Comparison of ENCODE assay signal across 1 cellular context in genomic region chr3:128725932-128726690, GRCh38.
TF ChIP-seq lines count a peak whose summit lies in the region.

TSS of gene RAB7A (plus strand) at chr3:128726183. CDS start at chr3:128795368, 69,185 bp downstream.

TF ChIP-seq in K562, 482 proteins besides CTCF, POLR2A, EP300 and RAD21 (continued from another document and continues in another):
- TF ChIP-seq ZNF318 (IDR thresholded peaks at IDR 0.05; ENCODE audit: borderline replicate concordance in 1 of 2, low read depth in 1 of 2) (peak in 1 of 2 experiments; percentile 89; a peak in 2 of 4 replicates), CGGBP1 (CRISPR knock-in tag; IDR thresholded peaks at IDR 0.05) (no peak), VEZF1 (CRISPR knock-in tag; IDR thresholded peaks at IDR 0.05) (peak; percentile 92), CBX5 (IDR thresholded peaks at IDR 0.05; ENCODE audit: borderline replicate concordance, low read depth) (no peak), TEAD4 (IDR thresholded peaks at IDR 0.05; ENCODE audit: low read length) (peak; percentile 48; the same call in 1 of the 2 replicates), TEAD4 (CRISPR knock-in tag; IDR thresholded peaks at IDR 0.05; ENCODE audit: borderline replicate concordance) (no peak), EP400 (IDR thresholded peaks at IDR 0.05) (peak; percentile 77), GABPA (tag; conservative IDR thresholded peaks at IDR 0.05; ENCODE audit: low read depth) (peak; percentile 95), ILK (tag; IDR thresholded peaks at IDR 0.05; ENCODE audit: borderline replicate concordance, low read depth) (no peak), CXXC5 (CRISPR knock-in tag; IDR thresholded peaks at IDR 0.05) (peak; percentile 99), MYBL2 (IDR thresholded peaks at IDR 0.05; ENCODE audit: low read depth) (peak; percentile 61; the same call in 1 of the 2 replicates), MYBL2 (CRISPR knock-in tag; IDR thresholded peaks at IDR 0.05; ENCODE audit: borderline replicate concordance) (no peak), ZBTB7A (IDR thresholded peaks at IDR 0.05; ENCODE audit: borderline replicate concordance, control insufficient read depth, low read depth, low read length) (peak; percentile 65; the same call in 1 of the 2 replicates), ZBTB12 (CRISPR knock-in tag; IDR thresholded peaks at IDR 0.05) (peak; percentile 79), SREBF1 (IDR thresholded peaks at IDR 0.05; ENCODE audit: borderline replicate concordance, low read depth, low read length) (0 out of 2 replicates have a peak, but pooled peaks have one; percentile 11), HMGN3 (IDR thresholded peaks at IDR 0.05; ENCODE audit: borderline replicate concordance, extremely low read depth, insufficient read length, low read depth, low read length) (peak; percentile 90), PRMT5 (CRISPR knock-in tag; IDR thresholded peaks at IDR 0.05) (no peak), SP1 (CRISPR knock-in tag; IDR thresholded peaks at IDR 0.05) (peak; percentile 74), ZBTB17 (CRISPR knock-in tag; IDR thresholded peaks at IDR 0.05) (0 out of 2 replicates have a peak, but pooled peaks have one; percentile 37), ZNF644 (tag; IDR thresholded peaks at IDR 0.05; ENCODE audit: low read depth) (peak; percentile 91), SIN3B (IDR thresholded peaks at IDR 0.05; ENCODE audit: low read depth) (peak; percentile 57), ZNF175 (CRISPR knock-in tag; IDR thresholded peaks at IDR 0.05; ENCODE audit: low read depth) (peak; percentile 84), TRIM28 (IDR thresholded peaks at IDR 0.05) (no peak), TAF1 (IDR thresholded peaks at IDR 0.05; ENCODE audit: control insufficient read depth, extremely low read depth, insufficient read depth, low read length, severe bottlenecking) (peak; percentile 83), CBFA2T2 (conservative IDR thresholded peaks at IDR 0.05) (peak; percentile 46; the same call in 1 of the 2 replicates), ELF1 (tag; IDR thresholded peaks at IDR 0.05) (peak; percentile 87), FOXO4 (CRISPR knock-in tag; IDR thresholded peaks at IDR 0.05) (no peak), HOXB6 (CRISPR knock-in tag; IDR thresholded peaks at IDR 0.05; ENCODE audit: borderline replicate concordance) (no peak), POLR2B (IDR thresholded peaks at IDR 0.05; ENCODE audit: low read depth, partially characterized antibody) (peak; percentile 42), SAP30 (IDR thresholded peaks at IDR 0.05; ENCODE audit: borderline replicate concordance, insufficient read depth, low read depth, low read length, poor library complexity, severe bottlenecking) (peak; percentile 91), ZFX (CRISPR knock-in tag; IDR thresholded peaks at IDR 0.05) (peak; percentile 78), ARID3A (IDR thresholded peaks at IDR 0.05; ENCODE audit: borderline replicate concordance, low read depth, low read length) (no peak), ATF7 (IDR thresholded peaks at IDR 0.05) (peak; percentile 90), KLF16 (IDR thresholded peaks at IDR 0.05) (peak; percentile 58; the same call in 1 of the 2 replicates), DIDO1 (tag; IDR thresholded peaks at IDR 0.05; ENCODE audit: low read depth) (0 out of 2 replicates have a peak, but pooled peaks have one; percentile 51)
- TF ChIP-seq, protein P1, sequence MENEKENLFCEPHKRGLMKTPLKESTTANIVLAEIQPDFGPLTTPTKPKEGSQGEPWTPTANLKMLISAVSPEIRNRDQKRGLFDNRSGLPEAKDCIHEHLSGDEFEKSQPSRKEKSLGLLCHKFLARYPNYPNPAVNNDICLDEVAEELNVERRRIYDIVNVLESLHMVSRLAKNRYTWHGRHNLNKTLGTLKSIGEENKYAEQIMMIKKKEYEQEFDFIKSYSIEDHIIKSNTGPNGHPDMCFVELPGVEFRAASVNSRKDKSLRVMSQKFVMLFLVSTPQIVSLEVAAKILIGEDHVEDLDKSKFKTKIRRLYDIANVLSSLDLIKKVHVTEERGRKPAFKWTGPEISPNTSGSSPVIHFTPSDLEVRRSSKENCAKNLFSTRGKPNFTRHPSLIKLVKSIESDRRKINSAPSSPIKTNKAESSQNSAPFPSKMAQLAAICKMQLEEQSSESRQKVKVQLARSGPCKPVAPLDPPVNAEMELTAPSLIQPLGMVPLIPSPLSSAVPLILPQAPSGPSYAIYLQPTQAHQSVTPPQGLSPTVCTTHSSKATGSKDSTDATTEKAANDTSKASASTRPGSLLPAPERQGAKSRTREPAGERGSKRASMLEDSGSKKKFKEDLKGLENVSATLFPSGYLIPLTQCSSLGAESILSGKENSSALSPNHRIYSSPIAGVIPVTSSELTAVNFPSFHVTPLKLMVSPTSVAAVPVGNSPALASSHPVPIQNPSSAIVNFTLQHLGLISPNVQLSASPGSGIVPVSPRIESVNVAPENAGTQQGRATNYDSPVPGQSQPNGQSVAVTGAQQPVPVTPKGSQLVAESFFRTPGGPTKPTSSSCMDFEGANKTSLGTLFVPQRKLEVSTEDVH (IDR thresholded peaks at IDR 0.05; ENCODE audit: low read depth, partially characterized antibody), result peak; percentile 69
- TF ChIP-seq, protein P2, sequence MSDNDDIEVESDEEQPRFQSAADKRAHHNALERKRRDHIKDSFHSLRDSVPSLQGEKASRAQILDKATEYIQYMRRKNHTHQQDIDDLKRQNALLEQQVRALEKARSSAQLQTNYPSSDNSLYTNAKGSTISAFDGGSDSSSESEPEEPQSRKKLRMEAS (CRISPR knock-in tag; IDR thresholded peaks at IDR 0.05), result peak; percentile 94
